32 cellular contexts compared by ENCODE assay signal in the genomic region with DNA sequence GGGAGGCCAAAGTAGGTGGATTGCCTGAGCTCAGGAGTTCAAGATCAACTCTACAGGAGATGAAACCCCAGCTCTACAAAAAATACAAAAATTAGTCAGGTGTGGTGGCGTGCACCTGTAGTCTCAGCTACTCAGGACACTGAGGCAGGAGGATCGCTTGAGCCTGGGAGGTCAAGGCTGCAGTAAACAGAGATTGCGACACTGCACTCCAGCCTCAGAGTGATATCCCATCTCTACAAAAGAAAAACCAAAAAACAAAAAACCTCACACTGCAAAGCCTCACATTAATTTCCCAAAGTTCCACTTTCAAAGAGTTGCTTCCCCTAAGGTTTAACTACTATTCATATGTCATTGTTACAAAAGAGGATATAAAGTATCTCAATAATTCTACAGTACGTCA.
"Had no signal": no experiment of that assay in that cellular context is flagged by ENCODE, and none has a peak within 500 bp of the region (broad histone marks: within the 10 kb centered on the region; RNA-seq: fewer than 3 reads in every experiment).

No MANE protein-coding gene starts in this region.

- DNase-seq: activated B cell treated with CpG ODN at 0.5 μM for 24 hours; activated CD4-positive, alpha-beta memory T cell treated with anti-CD3 and anti-CD28 coated beads for 36 hours; activated CD4-positive, alpha-beta T cell treated with anti-CD3 and anti-CD28 coated beads for 4 hours; activated CD4-positive, alpha-beta T cell treated with anti-CD3 and anti-CD28 coated beads, Interleukin-2, amount 10 ng/mL, durations not matched to agents 24 days and 14 days; activated CD4-positive, alpha-beta T cell treated with anti-CD3 and anti-CD28 coated beads, Interleukin-2, amount 50 U/mL, for 1 hour; activated CD4-positive, alpha-beta T cell treated with anti-CD3 and anti-CD28 coated beads, Interleukin-2, amount 50 U/mL, for 4 hours; activated CD4-positive, CD25-positive, alpha-beta regulatory T cell treated with anti-CD3 and anti-CD28 coated beads, Interleukin-2, amount 50 U/mL, for 72 hours; activated CD8-positive, alpha-beta memory T cell treated with anti-CD3 and anti-CD28 coated beads, Interleukin-2, amount 50 U/mL, for 4 hours; activated CD8-positive, alpha-beta T cell treated with anti-CD3 and anti-CD28 coated beads for 36 hours; activated effector memory CD4-positive, alpha-beta T cell treated with anti-CD3 and anti-CD28 coated beads, Interleukin-2, amount 50 U/mL, for 16 hours; activated gamma-delta T cell treated with Interleukin-2 at 50 U/mL for 16 hours; activated naive CD4-positive, alpha-beta T cell; activated naive CD4-positive, alpha-beta T cell treated with anti-CD3 and anti-CD28 coated beads for 36 hours; activated naive CD4-positive, alpha-beta T cell treated with anti-CD3 and anti-CD28 coated beads, Interleukin-2, amount 50 U/mL, for 16 hours; activated naive CD8-positive, alpha-beta T cell treated with anti-CD3 and anti-CD28 coated beads for 36 hours; activated T-cell treated with anti-CD3 and anti-CD28 coated beads for 4 hours; activated T-cell treated with anti-CD3 and anti-CD28 coated beads, Interleukin-2, amount 50 U/mL, for 1 hour; activated T-cell treated with anti-CD3 and anti-CD28 coated beads, Interleukin-2, amount 50 U/mL, for 4 hours; activated T-cell treated with anti-CD3 and anti-CD28 coated beads, Interleukin-2, amount 50 U/mL, for 72 hours; adrenal gland; amniotic stem cell; aorta; body of pancreas; brain microvascular endothelial cell; central memory CD4-positive, alpha-beta T cell; T-helper 2 cell; T-helper 9 cell had no signal

- ATAC-seq: activated CD8-positive, alpha-beta T cell treated with anti-CD3 and anti-CD28 coated beads for 36 hours; activated naive CD4-positive, alpha-beta T cell treated with anti-CD3 and anti-CD28 coated beads, Interleukin-2, amount 50 U/mL, for 72 hours; activated T-cell treated with anti-CD3 and anti-CD28 coated beads, Interleukin-2, amount 50 U/mL, for 4 hours; activated T-cell treated with anti-CD3 and anti-CD28 coated beads, Interleukin-2, amount 50 U/mL, for 72 hours; activated T-helper 17 cell treated with anti-CD3 and anti-CD28 coated beads, Interleukin-2, amount 50 U/mL, for 72 hours; body of pancreas had no signal

- H3K4me1 ChIP-seq: adrenal gland, body of pancreas, breast epithelium had no signal

- H3K27me3 ChIP-seq: adrenal gland, body of pancreas, brain microvascular endothelial cell, breast epithelium had no signal

- H3K9me3 ChIP-seq: adrenal gland, body of pancreas, breast epithelium had no signal

- H3K36me3 ChIP-seq: adrenal gland, brain microvascular endothelial cell, breast epithelium had no signal

- FAIRE-seq: astrocyte had no signal

- H3K27ac ChIP-seq: adrenal gland, body of pancreas, brain microvascular endothelial cell, breast epithelium, VCaP had no signal

- H3K4me3 ChIP-seq: adrenal gland, body of pancreas, breast epithelium had no signal
